10 cellular contexts compared by ENCODE assay signal in the genomic region with DNA sequence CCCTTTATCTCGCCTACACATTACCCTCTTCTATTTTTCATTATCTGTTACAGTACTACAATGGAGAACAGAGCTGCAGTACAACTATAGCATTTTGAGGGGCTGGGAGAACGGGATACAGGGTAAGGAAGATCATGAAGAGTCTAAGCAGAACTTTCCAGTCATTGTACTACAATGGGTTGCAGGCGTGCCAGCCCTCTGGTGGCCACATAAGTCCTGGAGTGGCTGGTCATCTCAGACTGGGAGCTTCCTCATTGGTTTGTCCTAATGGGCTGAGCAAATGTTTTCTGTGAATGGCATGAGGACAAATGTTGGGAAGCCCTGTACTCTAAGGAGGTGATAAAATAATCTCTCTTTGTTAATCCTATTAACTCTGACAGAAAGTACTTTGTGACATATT. TPM values are rescaled to one million over a fixed set of nuclear protein-coding genes. Genes with fewer than 3 reads are reported as not detected.
A peak's percentile ranks its signal among the peaks of the same experiment; 100 is the strongest.
DNase-seq lines count a peak whose midpoint lies in the region; ATAC-seq and TF ChIP-seq lines count a peak whose summit lies in the region.
"Had no signal": no experiment of that assay in that cellular context is flagged by ENCODE, and none has a peak within 500 bp of the region (broad histone marks: within the 10 kb centered on the region; RNA-seq: fewer than 3 reads in every experiment).

No MANE protein-coding gene starts in this region.

- H3K4me3 ChIP-seq in epithelial cell of esophagus (ENCODE audit: low read length) (no peak overlapping the region), testis (no peak overlapping the region)

- no peaks in the 10 kb centered on the region for H3K4me1 ChIP-seq in testis

- no peak for TF ChIP-seq POLR2A in testis (IDR thresholded peaks at IDR 0.05)

- no peak overlapping the region for H3K27ac ChIP-seq in testis

- H3K27me3 Mint-ChIP-seq in T-helper 17 cell: no peaks in the 10 kb centered on the region

- intact Hi-C loops in testis (cut with DNase I; ENCODE audit: low total_unique reads): no loop called here

- H3K9me3 ChIP-seq in testis: no peaks in the 10 kb centered on the region
- no peaks in the 10 kb centered on the region for H3K9me3 ChIP-seq in T-helper 17 cell (ENCODE audit: control insufficient read depth, low read length, poor library complexity, severe bottlenecking)

- H3K27ac Mint-ChIP-seq in T-helper 17 cell: no peak overlapping the region

- ATAC-seq in GM21390 (IDR thresholded peaks at IDR 0.05; ENCODE audit: unreplicated experiment) (no peak), T-helper 17 cell (no peak)

- WGBS in testis, 2 donors: 76 to 86% methylated on average over 3 of the region's 3 CpGs

- no peaks in the 10 kb centered on the region for H3K27me3 ChIP-seq in testis

- TF ChIP-seq CTCF in epithelial cell of esophagus (IDR thresholded peaks at IDR 0.05; ENCODE audit: insufficient read depth, low read depth, low read length, missing control alignments) (peak; percentile 52), testis (IDR thresholded peaks at IDR 0.05) (no peak)

- H3K4me1 Mint-ChIP-seq in T-helper 17 cell: peaks cover 7% of the 10 kb centered on the region

- no peak overlapping the region for H3K4me3 Mint-ChIP-seq in T-helper 17 cell

- H3K36me3 Mint-ChIP-seq in T-helper 17 cell (ENCODE audit: low read depth): no peaks in the 10 kb centered on the region

- DNase-seq in SIG-M5 treated with dmso at 0.1 percent for 504 hours (lab: John Stamatoyannopoulos, UW; ENCODE audit: unreplicated experiment): peak; percentile 15
- DNase-seq in SIG-M5 (lab: John Stamatoyannopoulos, UW): no peak
- DNase-seq in NCI-H524 treated with DMSO at 0.1 percent for 48 hours (lab: John Stamatoyannopoulos, UW): peak; percentile 44
- DNase-seq in epithelial cell of esophagus (ENCODE audit: low read depth): peak; percentile 31
- DNase-seq in testis: peak; percentile 67
- no peak for DNase-seq in T-helper 17 cell
- no peak for DNase-seq in activated CD8-positive, alpha-beta memory T cell treated with anti-CD3 and anti-CD28 coated beads, Interleukin-2, amount 50 U/mL, for 48 hours
- DNase-seq: DMS79, NCI-H2171 had no signal

- no peaks in the 10 kb centered on the region for H3K36me3 ChIP-seq in testis (ENCODE audit: low read depth, missing control alignments)

RNA-seq across cellular contexts. Expression of gene TMEM106B, which starts 33.0 kb away (rescaled TPM):
- total RNA-seq in testis (10 to 100 TPM; 49.4 to 63.6 TPM), T-helper 17 cell (10 to 100 TPM; 23.8 to 27.9 TPM)
- polyA plus RNA-seq in testis (ENCODE audit: insufficient read depth, low read depth, low replicate concordance): 24.7 TPM

Comparison
In these comparisons a context has a peak if more than half of its experiments do, and no peak if none do; other contexts are left out.
1. DNase-seq: peak in SIG-M5 treated with dmso at 0.1 percent for 504 hours (single experiment), NCI-H524 treated with DMSO at 0.1 percent for 48 hours (single experiment), epithelial cell of esophagus (single experiment) and testis (single experiment); none in SIG-M5 (single experiment), T-helper 17 cell (0 of 3) and activated CD8-positive, alpha-beta memory T cell treated with anti-CD3 and anti-CD28 coated beads, Interleukin-2, amount 50 U/mL, for 48 hours (single experiment).